ENCODE assay signal across 1 cellular context in genomic region chr17:57255182-57255775, GRCh38.
TF ChIP-seq lines count a peak whose summit lies in the region.

No MANE protein-coding gene starts in this region.

TF ChIP-seq in H1, 55 proteins besides CTCF, POLR2A, EP300 and RAD21:
- no peak for TF ChIP-seq NANOG (IDR thresholded peaks at IDR 0.05; ENCODE audit: insufficient read depth, low read depth, low read length, poor library complexity, severe bottlenecking)
- TF ChIP-seq ASH2L (IDR thresholded peaks at IDR 0.05; ENCODE audit: low read length) = no peak
- TF ChIP-seq BCL11A (IDR thresholded peaks at IDR 0.05; ENCODE audit: low read depth in 2 of 2, low read length in 2 of 2) = no peak
- no peak for TF ChIP-seq ZNF274 (IDR thresholded peaks at IDR 0.05; ENCODE audit: borderline replicate concordance, extremely low read depth, low read length)
- TF ChIP-seq JUND (IDR thresholded peaks at IDR 0.05; ENCODE audit: low read length) = no peak
- TF ChIP-seq YY1 (IDR thresholded peaks at IDR 0.05; ENCODE audit: low read depth, low read length) = no peak
- no peak for TF ChIP-seq CREB1 (IDR thresholded peaks at IDR 0.05)
- TF ChIP-seq MAX (IDR thresholded peaks at IDR 0.05) = no peak
- TF ChIP-seq POU5F1 (IDR thresholded peaks at IDR 0.05; ENCODE audit: low read depth, low read length) = no peak
- TF ChIP-seq JUN (IDR thresholded peaks at IDR 0.05; ENCODE audit: low read depth, low read length) = no peak
- TF ChIP-seq RXRA (IDR thresholded peaks at IDR 0.05; ENCODE audit: insufficient read depth, low read depth, low read length) = no peak
TF ChIP-seq in H1: peak in this region for 0.
